Comparison of ENCODE assay signal across 2 cellular contexts in the genomic region with DNA sequence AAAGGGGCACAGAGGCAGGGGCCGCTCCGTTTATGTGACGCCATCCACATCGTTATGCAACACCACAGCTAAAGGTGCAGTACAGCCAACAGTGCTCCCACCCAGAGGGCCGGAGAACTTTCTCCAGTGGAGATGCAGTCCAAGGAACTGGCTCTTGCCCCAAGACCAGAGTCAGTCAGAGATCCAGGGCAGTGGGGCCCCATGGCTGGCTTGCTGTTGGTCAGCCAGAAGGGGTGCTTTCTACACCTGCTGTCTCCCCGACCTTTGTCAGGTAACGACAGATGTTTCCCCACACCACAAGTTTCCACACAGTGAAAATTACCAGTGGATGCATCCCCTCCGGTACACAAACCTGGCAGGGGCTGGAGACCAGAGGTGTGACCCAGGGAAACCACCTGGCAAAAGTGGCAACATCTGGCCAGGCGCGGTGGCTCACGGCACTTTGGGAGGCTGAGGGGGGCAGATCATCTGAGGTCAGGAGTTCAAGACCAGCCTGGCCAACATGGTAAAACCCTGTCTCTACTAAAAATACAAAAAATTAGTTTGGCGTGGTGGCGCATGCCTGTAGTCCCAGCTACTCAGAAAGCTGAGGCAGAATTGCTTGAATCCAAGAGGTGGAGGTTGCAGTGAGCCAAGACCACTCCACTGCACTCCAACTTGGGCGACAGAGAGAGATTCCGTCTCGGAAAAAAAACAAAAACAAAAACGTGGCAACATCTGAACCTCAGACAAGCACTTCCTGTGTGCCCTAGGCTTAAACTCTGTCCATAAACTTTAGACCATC.
TF ChIP-seq lines count a peak whose summit lies in the region.

No MANE protein-coding gene starts in this region.

TF ChIP-seq in SK-N-SH treated with all-trans-retinoic acid at 6 μM for 48 hours, 23 proteins besides CTCF, POLR2A, EP300 and RAD21:
- TF ChIP-seq RARB (CRISPR knock-in tag; IDR thresholded peaks at IDR 0.05) (no peak), SNAI2 (CRISPR knock-in tag; IDR thresholded peaks at IDR 0.05) (no peak), TOX (CRISPR knock-in tag; IDR thresholded peaks at IDR 0.05; ENCODE audit: borderline replicate concordance) (no peak), ZNF8 (CRISPR knock-in tag; IDR thresholded peaks at IDR 0.05) (no peak), ZNF565 (CRISPR knock-in tag; conservative IDR thresholded peaks at IDR 0.05; ENCODE audit: low read depth) (no peak), ZNF70 (CRISPR knock-in tag; IDR thresholded peaks at IDR 0.05) (no peak), BACH2 (CRISPR knock-in tag; IDR thresholded peaks at IDR 0.05; ENCODE audit: borderline replicate concordance) (no peak), ZFP3 (CRISPR knock-in tag; IDR thresholded peaks at IDR 0.05) (no peak), ZFP30 (CRISPR knock-in tag; IDR thresholded peaks at IDR 0.05) (no peak), ARNTL (CRISPR knock-in tag; IDR thresholded peaks at IDR 0.05; ENCODE audit: borderline replicate concordance, low read depth) (no peak), ESRRG (CRISPR knock-in tag; IDR thresholded peaks at IDR 0.05) (no peak), ZC3H10 (CRISPR knock-in tag; IDR thresholded peaks at IDR 0.05) (no peak), CSDC2 (CRISPR knock-in tag; IDR thresholded peaks at IDR 0.05) (no peak), PPARA (CRISPR knock-in tag; IDR thresholded peaks at IDR 0.05; ENCODE audit: borderline replicate concordance) (no peak), GLIS3 (CRISPR knock-in tag; IDR thresholded peaks at IDR 0.05) (no peak)
- TF ChIP-seq, protein P1, sequence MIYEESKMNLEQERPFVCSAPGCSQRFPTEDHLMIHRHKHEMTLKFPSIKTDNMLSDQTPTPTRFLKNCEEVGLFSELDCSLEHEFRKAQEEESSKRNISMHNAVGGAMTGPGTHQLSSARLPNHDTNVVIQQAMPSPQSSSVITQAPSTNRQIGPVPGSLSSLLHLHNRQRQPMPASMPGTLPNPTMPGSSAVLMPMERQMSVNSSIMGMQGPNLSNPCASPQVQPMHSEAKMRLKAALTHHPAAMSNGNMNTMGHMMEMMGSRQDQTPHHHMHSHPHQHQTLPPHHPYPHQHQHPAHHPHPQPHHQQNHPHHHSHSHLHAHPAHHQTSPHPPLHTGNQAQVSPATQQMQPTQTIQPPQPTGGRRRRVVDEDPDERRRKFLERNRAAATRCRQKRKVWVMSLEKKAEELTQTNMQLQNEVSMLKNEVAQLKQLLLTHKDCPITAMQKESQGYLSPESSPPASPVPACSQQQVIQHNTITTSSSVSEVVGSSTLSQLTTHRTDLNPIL (CRISPR knock-in tag; IDR thresholded peaks at IDR 0.05; ENCODE audit: low read depth), result no peak
- TF ChIP-seq, protein P2, sequence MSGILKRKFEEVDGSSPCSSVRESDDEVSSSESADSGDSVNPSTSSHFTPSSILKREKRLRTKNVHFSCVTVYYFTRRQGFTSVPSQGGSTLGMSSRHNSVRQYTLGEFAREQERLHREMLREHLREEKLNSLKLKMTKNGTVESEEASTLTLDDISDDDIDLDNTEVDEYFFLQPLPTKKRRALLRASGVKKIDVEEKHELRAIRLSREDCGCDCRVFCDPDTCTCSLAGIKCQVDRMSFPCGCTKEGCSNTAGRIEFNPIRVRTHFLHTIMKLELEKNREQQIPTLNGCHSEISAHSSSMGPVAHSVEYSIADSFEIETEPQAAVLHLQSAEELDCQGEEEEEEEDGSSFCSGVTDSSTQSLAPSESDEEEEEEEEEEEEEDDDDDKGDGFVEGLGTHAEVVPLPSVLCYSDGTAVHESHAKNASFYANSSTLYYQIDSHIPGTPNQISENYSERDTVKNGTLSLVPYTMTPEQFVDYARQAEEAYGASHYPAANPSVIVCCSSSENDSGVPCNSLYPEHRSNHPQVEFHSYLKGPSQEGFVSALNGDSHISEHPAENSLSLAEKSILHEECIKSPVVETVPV (CRISPR knock-in tag; IDR thresholded peaks at IDR 0.05), result no peak
- TF ChIP-seq, protein P3, sequence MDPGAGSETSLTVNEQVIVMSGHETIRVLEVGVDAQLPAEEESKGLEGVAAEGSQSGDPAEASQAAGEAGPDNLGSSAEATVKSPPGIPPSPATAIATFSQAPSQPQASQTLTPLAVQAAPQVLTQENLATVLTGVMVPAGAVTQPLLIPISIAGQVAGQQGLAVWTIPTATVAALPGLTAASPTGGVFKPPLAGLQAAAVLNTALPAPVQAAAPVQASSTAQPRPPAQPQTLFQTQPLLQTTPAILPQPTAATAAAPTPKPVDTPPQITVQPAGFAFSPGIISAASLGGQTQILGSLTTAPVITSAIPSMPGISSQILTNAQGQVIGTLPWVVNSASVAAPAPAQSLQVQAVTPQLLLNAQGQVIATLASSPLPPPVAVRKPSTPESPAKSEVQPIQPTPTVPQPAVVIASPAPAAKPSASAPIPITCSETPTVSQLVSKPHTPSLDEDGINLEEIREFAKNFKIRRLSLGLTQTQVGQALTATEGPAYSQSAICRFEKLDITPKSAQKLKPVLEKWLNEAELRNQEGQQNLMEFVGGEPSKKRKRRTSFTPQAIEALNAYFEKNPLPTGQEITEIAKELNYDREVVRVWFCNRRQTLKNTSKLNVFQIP (CRISPR knock-in tag; IDR thresholded peaks at IDR 0.05; ENCODE audit: borderline replicate concordance, low read depth), result no peak
- TF ChIP-seq, protein P4, sequence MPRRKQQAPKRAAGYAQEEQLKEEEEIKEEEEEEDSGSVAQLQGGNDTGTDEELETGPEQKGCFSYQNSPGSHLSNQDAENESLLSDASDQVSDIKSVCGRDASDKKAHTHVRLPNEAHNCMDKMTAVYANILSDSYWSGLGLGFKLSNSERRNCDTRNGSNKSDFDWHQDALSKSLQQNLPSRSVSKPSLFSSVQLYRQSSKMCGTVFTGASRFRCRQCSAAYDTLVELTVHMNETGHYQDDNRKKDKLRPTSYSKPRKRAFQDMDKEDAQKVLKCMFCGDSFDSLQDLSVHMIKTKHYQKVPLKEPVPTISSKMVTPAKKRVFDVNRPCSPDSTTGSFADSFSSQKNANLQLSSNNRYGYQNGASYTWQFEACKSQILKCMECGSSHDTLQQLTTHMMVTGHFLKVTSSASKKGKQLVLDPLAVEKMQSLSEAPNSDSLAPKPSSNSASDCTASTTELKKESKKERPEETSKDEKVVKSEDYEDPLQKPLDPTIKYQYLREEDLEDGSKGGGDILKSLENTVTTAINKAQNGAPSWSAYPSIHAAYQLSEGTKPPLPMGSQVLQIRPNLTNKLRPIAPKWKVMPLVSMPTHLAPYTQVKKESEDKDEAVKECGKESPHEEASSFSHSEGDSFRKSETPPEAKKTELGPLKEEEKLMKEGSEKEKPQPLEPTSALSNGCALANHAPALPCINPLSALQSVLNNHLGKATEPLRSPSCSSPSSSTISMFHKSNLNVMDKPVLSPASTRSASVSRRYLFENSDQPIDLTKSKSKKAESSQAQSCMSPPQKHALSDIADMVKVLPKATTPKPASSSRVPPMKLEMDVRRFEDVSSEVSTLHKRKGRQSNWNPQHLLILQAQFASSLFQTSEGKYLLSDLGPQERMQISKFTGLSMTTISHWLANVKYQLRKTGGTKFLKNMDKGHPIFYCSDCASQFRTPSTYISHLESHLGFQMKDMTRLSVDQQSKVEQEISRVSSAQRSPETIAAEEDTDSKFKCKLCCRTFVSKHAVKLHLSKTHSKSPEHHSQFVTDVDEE (CRISPR knock-in tag; IDR thresholded peaks at IDR 0.05), result no peak

TF ChIP-seq in SK-N-SH, 30 proteins besides CTCF, POLR2A, EP300 and RAD21:
- TF ChIP-seq, protein P5, sequence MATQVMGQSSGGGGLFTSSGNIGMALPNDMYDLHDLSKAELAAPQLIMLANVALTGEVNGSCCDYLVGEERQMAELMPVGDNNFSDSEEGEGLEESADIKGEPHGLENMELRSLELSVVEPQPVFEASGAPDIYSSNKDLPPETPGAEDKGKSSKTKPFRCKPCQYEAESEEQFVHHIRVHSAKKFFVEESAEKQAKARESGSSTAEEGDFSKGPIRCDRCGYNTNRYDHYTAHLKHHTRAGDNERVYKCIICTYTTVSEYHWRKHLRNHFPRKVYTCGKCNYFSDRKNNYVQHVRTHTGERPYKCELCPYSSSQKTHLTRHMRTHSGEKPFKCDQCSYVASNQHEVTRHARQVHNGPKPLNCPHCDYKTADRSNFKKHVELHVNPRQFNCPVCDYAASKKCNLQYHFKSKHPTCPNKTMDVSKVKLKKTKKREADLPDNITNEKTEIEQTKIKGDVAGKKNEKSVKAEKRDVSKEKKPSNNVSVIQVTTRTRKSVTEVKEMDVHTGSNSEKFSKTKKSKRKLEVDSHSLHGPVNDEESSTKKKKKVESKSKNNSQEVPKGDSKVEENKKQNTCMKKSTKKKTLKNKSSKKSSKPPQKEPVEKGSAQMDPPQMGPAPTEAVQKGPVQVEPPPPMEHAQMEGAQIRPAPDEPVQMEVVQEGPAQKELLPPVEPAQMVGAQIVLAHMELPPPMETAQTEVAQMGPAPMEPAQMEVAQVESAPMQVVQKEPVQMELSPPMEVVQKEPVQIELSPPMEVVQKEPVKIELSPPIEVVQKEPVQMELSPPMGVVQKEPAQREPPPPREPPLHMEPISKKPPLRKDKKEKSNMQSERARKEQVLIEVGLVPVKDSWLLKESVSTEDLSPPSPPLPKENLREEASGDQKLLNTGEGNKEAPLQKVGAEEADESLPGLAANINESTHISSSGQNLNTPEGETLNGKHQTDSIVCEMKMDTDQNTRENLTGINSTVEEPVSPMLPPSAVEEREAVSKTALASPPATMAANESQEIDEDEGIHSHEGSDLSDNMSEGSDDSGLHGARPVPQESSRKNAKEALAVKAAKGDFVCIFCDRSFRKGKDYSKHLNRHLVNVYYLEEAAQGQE (IDR thresholded peaks at IDR 0.05; ENCODE audit: low read depth, low read length), result no peak
- TF ChIP-seq MXI1 (IDR thresholded peaks at IDR 0.05; ENCODE audit: low read depth, low read length) (no peak), GATA2 (CRISPR knock-in tag; IDR thresholded peaks at IDR 0.05) (no peak), NFIC (IDR thresholded peaks at IDR 0.05; ENCODE audit: borderline replicate concordance) (no peak), POLR2AphosphoS5 (IDR thresholded peaks at IDR 0.05; ENCODE audit: low read depth, low read length) (no peak), RFX5 (IDR thresholded peaks at IDR 0.05; ENCODE audit: low read length) (no peak), MEF2A (IDR thresholded peaks at IDR 0.05; ENCODE audit: borderline replicate concordance, low read depth) (no peak), SIN3A (IDR thresholded peaks at IDR 0.05; ENCODE audit: borderline replicate concordance, low read depth, low read length) (no peak), EZH2phosphoT487 (IDR thresholded peaks at IDR 0.05; ENCODE audit: borderline replicate concordance, low read depth) (no peak), RXRA (IDR thresholded peaks at IDR 0.05; ENCODE audit: borderline replicate concordance, low read depth) (no peak), FOSL2 (IDR thresholded peaks at IDR 0.05; ENCODE audit: borderline replicate concordance, low read depth) (no peak), FOXM1 (IDR thresholded peaks at IDR 0.05; ENCODE audit: low read depth) (no peak)
- TF ChIP-seq, protein P6, sequence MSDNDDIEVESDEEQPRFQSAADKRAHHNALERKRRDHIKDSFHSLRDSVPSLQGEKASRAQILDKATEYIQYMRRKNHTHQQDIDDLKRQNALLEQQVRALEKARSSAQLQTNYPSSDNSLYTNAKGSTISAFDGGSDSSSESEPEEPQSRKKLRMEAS (IDR thresholded peaks at IDR 0.05; ENCODE audit: low read depth), result no peak
- TF ChIP-seq, protein P7, sequence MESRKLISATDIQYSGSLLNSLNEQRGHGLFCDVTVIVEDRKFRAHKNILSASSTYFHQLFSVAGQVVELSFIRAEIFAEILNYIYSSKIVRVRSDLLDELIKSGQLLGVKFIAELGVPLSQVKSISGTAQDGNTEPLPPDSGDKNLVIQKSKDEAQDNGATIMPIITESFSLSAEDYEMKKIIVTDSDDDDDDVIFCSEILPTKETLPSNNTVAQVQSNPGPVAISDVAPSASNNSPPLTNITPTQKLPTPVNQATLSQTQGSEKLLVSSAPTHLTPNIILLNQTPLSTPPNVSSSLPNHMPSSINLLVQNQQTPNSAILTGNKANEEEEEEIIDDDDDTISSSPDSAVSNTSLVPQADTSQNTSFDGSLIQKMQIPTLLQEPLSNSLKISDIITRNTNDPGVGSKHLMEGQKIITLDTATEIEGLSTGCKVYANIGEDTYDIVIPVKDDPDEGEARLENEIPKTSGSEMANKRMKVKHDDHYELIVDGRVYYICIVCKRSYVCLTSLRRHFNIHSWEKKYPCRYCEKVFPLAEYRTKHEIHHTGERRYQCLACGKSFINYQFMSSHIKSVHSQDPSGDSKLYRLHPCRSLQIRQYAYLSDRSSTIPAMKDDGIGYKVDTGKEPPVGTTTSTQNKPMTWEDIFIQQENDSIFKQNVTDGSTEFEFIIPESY (IDR thresholded peaks at IDR 0.05; ENCODE audit: borderline replicate concordance, low read depth), result no peak
- TF ChIP-seq, protein P8, sequence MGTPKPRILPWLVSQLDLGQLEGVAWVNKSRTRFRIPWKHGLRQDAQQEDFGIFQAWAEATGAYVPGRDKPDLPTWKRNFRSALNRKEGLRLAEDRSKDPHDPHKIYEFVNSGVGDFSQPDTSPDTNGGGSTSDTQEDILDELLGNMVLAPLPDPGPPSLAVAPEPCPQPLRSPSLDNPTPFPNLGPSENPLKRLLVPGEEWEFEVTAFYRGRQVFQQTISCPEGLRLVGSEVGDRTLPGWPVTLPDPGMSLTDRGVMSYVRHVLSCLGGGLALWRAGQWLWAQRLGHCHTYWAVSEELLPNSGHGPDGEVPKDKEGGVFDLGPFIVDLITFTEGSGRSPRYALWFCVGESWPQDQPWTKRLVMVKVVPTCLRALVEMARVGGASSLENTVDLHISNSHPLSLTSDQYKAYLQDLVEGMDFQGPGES (IDR thresholded peaks at IDR 0.05; ENCODE audit: low read depth, low read length), result no peak
